13 cellular contexts compared by ENCODE assay signal in genomic region chr3:10017636-10018292, GRCh38. TPM values are rescaled to one million over a fixed set of nuclear protein-coding genes. Genes with fewer than 3 reads are reported as not detected.
A peak's percentile ranks its signal among the peaks of the same experiment; 100 is the strongest.
DNase-seq lines count a peak whose midpoint lies in the region; ATAC-seq, FAIRE-seq and TF ChIP-seq lines count a peak whose summit lies in the region.
"Had no signal": no experiment of that assay in that cellular context is flagged by ENCODE, and none has a peak within 500 bp of the region (broad histone marks: within the 10 kb centered on the region; RNA-seq: fewer than 3 reads in every experiment).

No MANE protein-coding gene starts in this region.

- DNase-seq in AG10803 (ENCODE audit: low read depth) (peak; percentile 79), HTR-8/SVneo (ENCODE audit: insufficient read length, low spot score) (no peak), myocyte (ENCODE audit: low read depth) (peak; percentile 86), H7 (no peak), nephron progenitor cell (no peak), left colon (no peak)
- no peak for DNase-seq in activated T-cell treated with anti-CD3 and anti-CD28 coated beads, Interleukin-2, amount 50 U/mL, for 4 hours
- DNase-seq: DND-41, NCI-H2029, ovary, stomach, T-cell had no signal

- no peaks in the 10 kb centered on the region for H3K27me3 ChIP-seq in H7 (ENCODE audit: control insufficient read depth, insufficient read depth, low read length)
- H3K27me3 ChIP-seq: ovary, stomach had no signal

- no peak overlapping the region for H3K4me3 Mint-ChIP-seq in activated T-cell treated with anti-CD3 and anti-CD28 coated beads, Interleukin-2, amount 50 U/mL, for 4 hours
- H3K4me3 Mint-ChIP-seq in nephron progenitor cell = no peak overlapping the region
- H3K4me3 Mint-ChIP-seq: T-cell had no signal

- peaks cover 5% of the 10 kb centered on the region for H3K36me3 ChIP-seq in H7 (replicated peaks; ENCODE audit: control insufficient read depth, insufficient read depth, low read length)
- H3K36me3 ChIP-seq: ovary had no signal

- no peaks in the 10 kb centered on the region for H3K4me1 Mint-ChIP-seq in activated T-cell treated with anti-CD3 and anti-CD28 coated beads, Interleukin-2, amount 50 U/mL, for 4 hours (ENCODE audit: low read depth)
- peaks cover 6% of the 10 kb centered on the region for H3K4me1 Mint-ChIP-seq in nephron progenitor cell

- no peak overlapping the region for H3K27ac Mint-ChIP-seq in nephron progenitor cell
- H3K27ac Mint-ChIP-seq: T-cell had no signal

- H3K27me3 Mint-ChIP-seq in activated T-cell treated with anti-CD3 and anti-CD28 coated beads, Interleukin-2, amount 50 U/mL, for 4 hours (ENCODE audit: low read depth) = no peaks in the 10 kb centered on the region
- no peaks in the 10 kb centered on the region for H3K27me3 Mint-ChIP-seq in nephron progenitor cell (ENCODE audit: low read depth, poor library complexity)
- H3K27me3 Mint-ChIP-seq: T-cell had no signal

- H3K36me3 Mint-ChIP-seq in activated T-cell treated with anti-CD3 and anti-CD28 coated beads, Interleukin-2, amount 50 U/mL, for 4 hours (ENCODE audit: insufficient read depth) = peaks cover 9% of the 10 kb centered on the region
- no peaks in the 10 kb centered on the region for H3K36me3 Mint-ChIP-seq in nephron progenitor cell (ENCODE audit: low read depth)

- H3K4me3 ChIP-seq in AG10803 (ENCODE audit: low read length) (no peak overlapping the region), H7 (ENCODE audit: insufficient read depth, low read depth, low read length) (no peak overlapping the region)
- H3K4me3 ChIP-seq: ovary, stomach had no signal

- TF ChIP-seq CTCF in AG10803 (conservative IDR thresholded peaks at IDR 0.05; ENCODE audit: low read length) (no peak), nephron progenitor cell (IDR thresholded peaks at IDR 0.05) (no peak)

- intact Hi-C loops in left colon (cut with DNase I, micrococcal nuclease) = no loop called here

- ATAC-seq in activated T-cell treated with anti-CD3 and anti-CD28 coated beads, Interleukin-2, amount 50 U/mL, for 4 hours = peak; percentile 84 to 89
- ATAC-seq in GM21717 (IDR thresholded peaks at IDR 0.05; ENCODE audit: unreplicated experiment) (no peak), left colon (no peak)
- ATAC-seq: T-cell had no signal

- H3K9me3 Mint-ChIP-seq in activated T-cell treated with anti-CD3 and anti-CD28 coated beads, Interleukin-2, amount 50 U/mL, for 4 hours = no peaks in the 10 kb centered on the region
- no peaks in the 10 kb centered on the region for H3K9me3 Mint-ChIP-seq in nephron progenitor cell
- H3K9me3 Mint-ChIP-seq: T-cell had no signal

- peak; percentile 28 for FAIRE-seq in HTR-8/SVneo (lab: Jason Lieb, UNC)

RNA-seq across cellular contexts. Expression of gene FANCD2, which starts 8.5 kb away (rescaled TPM):
- 10 to 100 TPM; 33.8 to 34.8 (median 34.5) TPM for total RNA-seq in activated T-cell treated with anti-CD3 and anti-CD28 coated beads, Interleukin-2, amount 50 U/mL, for 4 hours
- total RNA-seq in myocyte (0.51 and 1.6 TPM in 2 replicates), left colon (10 to 100 TPM in 1 of 2 donors, 1 to 10 TPM in 1; 5.1 to 10.0 TPM)
- polyA plus RNA-seq in myocyte (2012) = 1.1 TPM
- 67.7 and 77.5 TPM in 2 replicates for total RNA-seq in H7 (2014; rRNA removed; shearing (Covaris generic))

RNA-seq across cellular contexts. Expression of gene EMC3, which starts 31.1 kb away (rescaled TPM):
- 10 to 100 TPM; 47.1 to 58.8 (median 47.7) TPM for total RNA-seq in activated T-cell treated with anti-CD3 and anti-CD28 coated beads, Interleukin-2, amount 50 U/mL, for 4 hours
- total RNA-seq in myocyte (66.2 and 96.0 TPM in 2 replicates), left colon (10 to 100 TPM; 82.5 to 88.5 TPM)
- 101 TPM for polyA plus RNA-seq in myocyte (2012)
- 21.8 and 45.2 TPM in 2 replicates for total RNA-seq in H7 (2014; rRNA removed; shearing (Covaris generic))

Comparison
In these comparisons a context has a peak if more than half of its experiments do, and no peak if none do; other contexts are left out.
1. DNase-seq: peak in AG10803 (single experiment) and myocyte (single experiment); none in HTR-8/SVneo (single experiment), activated T-cell treated with anti-CD3 and anti-CD28 coated beads, Interleukin-2, amount 50 U/mL, for 4 hours (single experiment), H7 (single experiment), nephron progenitor cell (single experiment) and left colon (0 of 2).
2. ATAC-seq: peak in activated T-cell treated with anti-CD3 and anti-CD28 coated beads, Interleukin-2, amount 50 U/mL, for 4 hours (2 of 2); none in GM21717 (single experiment) and left colon (single experiment).